22 cellular contexts compared by ENCODE assay signal in the genomic region with DNA sequence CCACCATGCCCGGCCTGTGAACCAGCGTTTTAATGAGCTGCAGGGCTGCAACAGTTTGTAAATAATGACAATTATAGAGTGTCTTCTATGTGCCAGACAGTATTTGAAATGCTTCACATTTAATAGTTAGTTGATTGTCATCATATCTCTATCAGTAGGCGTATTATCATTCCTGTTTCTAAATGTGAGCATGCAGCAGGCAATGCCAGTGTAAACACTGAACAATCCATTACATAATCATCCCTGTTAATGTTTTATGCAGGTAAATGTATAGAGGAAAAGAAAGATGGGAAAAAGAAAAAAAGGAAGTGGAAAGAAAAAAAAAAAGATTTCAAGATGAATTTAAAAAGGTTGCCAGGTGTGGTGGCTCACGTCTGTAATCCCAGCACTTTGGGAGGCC.
"Had no signal": no experiment of that assay in that cellular context is flagged by ENCODE, and none has a peak within 500 bp of the region (broad histone marks: within the 10 kb centered on the region; RNA-seq: fewer than 3 reads in every experiment).

No MANE protein-coding gene starts in this region.

- H3K4me1 Mint-ChIP-seq: neural progenitor cell had no signal

- H3K27ac ChIP-seq: coronary artery, hepatocyte, left lung, lower lobe of right lung, neural progenitor cell, ovary, suprapubic skin, thyroid gland had no signal

- H3K4me3 Mint-ChIP-seq: naive thymus-derived CD4-positive, alpha-beta T cell; neural progenitor cell; stimulated activated effector memory CD8-positive, alpha-beta T cell treated with anti-CD3 and anti-CD28 coated beads, Interleukin-12 subunit alpha, Interleukin-12 subunit beta, amount 100 ng/mL, for 72 hours; type B pancreatic cell had no signal

- H3K27me3 Mint-ChIP-seq: naive thymus-derived CD4-positive, alpha-beta T cell; type B pancreatic cell had no signal

- H3K9ac ChIP-seq: neural progenitor cell had no signal

- H3K27me3 ChIP-seq: hepatocyte, left lung, neural progenitor cell, ovary, suprapubic skin, thyroid gland had no signal

- H3K9me3 ChIP-seq: ovary, suprapubic skin, thyroid gland had no signal

- DNase-seq: effector CD4-positive, alpha-beta T cell; foreskin melanocyte; head of caudate nucleus; kidney glomerular epithelial cell; left lung; lower lobe of right lung; mesenchymal stem cell; midbrain; naive thymus-derived CD4-positive, alpha-beta T cell; nucleus accumbens; ovary; right cardiac atrium; stimulated activated CD4-positive, alpha-beta T cell treated with anti-CD3 and anti-CD28 coated beads, Interleukin-2, amount 100 ng/mL, for 48 hours; stimulated activated naive CD8-positive, alpha-beta T cell treated with anti-CD3 and anti-CD28 coated beads, Interleukin-15, Interleukin-2, amounts not matched to agents 100 U/mL and 50 U/mL, for 24 hours; thyroid gland had no signal

- H3K27ac Mint-ChIP-seq: neural progenitor cell; stimulated activated effector memory CD8-positive, alpha-beta T cell treated with anti-CD3 and anti-CD28 coated beads, Interleukin-12 subunit alpha, Interleukin-12 subunit beta, amount 100 ng/mL, for 72 hours; type B pancreatic cell had no signal

- ATAC-seq: left lung; lower lobe of right lung; naive thymus-derived CD4-positive, alpha-beta T cell; right cardiac atrium; stimulated activated effector memory CD8-positive, alpha-beta T cell treated with anti-CD3 and anti-CD28 coated beads, Interleukin-12 subunit alpha, Interleukin-12 subunit beta, amount 100 ng/mL, for 72 hours; stimulated activated naive CD8-positive, alpha-beta T cell treated with anti-CD3 and anti-CD28 coated beads, Interleukin-15, Interleukin-2, amounts not matched to agents 100 U/mL and 50 U/mL, for 24 hours had no signal

- H2AFZ ChIP-seq: hepatocyte, neural progenitor cell had no signal

- H3K9me3 Mint-ChIP-seq: type B pancreatic cell had no signal

- H3K4me2 ChIP-seq: hepatocyte, neural progenitor cell, smooth muscle cell had no signal

- H3K4me1 ChIP-seq: left lung, lower lobe of right lung, neural progenitor cell, suprapubic skin, thyroid gland had no signal
